In the genomic region with DNA sequence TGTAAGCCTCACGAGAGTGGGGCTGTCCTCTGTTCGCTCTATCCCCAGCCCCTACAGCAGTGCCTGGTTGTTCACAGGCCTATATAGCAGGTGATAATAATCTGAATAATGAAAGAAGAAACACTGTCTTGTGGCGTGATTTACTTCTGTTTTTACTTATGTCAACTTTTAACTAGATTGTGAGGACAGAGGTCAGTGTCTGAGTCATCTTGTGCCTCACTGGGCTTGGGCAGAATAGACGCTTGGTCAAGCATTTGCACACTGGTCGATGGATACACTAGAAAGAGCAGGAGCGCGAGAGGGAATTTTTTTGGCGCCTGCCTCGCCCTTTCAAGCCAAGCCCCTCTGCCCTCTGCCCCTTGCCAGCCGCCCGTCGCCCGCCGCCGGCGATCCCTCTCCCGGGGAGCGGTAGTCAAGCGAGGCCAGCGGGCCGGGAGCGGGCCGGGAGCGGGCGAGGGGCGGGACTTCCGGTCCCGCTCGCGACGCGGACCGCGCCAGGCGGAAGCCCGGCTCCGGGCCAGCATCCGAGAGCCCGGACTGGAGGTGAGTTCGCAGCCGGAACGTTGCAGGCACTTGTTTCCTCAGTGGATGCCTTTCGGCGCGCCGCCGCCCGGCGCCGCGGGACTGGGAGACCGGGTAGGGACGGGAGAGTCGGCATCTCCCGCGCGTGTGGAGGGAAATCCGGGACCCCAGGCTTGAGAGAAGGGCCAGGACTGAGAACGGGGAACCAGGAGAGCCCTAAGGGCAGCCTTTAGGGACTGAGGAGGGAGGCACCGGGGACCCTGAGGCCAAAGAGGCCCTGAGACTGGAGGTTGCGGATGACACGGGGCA, we compare ENCODE assay signal across 8 cellular contexts. TPM values are rescaled to one million over a fixed set of nuclear protein-coding genes. Genes with fewer than 3 reads are reported as not detected.
DNase-seq lines count a peak whose midpoint lies in the region; ATAC-seq and TF ChIP-seq lines count a peak whose summit lies in the region.

A gene with protein sequence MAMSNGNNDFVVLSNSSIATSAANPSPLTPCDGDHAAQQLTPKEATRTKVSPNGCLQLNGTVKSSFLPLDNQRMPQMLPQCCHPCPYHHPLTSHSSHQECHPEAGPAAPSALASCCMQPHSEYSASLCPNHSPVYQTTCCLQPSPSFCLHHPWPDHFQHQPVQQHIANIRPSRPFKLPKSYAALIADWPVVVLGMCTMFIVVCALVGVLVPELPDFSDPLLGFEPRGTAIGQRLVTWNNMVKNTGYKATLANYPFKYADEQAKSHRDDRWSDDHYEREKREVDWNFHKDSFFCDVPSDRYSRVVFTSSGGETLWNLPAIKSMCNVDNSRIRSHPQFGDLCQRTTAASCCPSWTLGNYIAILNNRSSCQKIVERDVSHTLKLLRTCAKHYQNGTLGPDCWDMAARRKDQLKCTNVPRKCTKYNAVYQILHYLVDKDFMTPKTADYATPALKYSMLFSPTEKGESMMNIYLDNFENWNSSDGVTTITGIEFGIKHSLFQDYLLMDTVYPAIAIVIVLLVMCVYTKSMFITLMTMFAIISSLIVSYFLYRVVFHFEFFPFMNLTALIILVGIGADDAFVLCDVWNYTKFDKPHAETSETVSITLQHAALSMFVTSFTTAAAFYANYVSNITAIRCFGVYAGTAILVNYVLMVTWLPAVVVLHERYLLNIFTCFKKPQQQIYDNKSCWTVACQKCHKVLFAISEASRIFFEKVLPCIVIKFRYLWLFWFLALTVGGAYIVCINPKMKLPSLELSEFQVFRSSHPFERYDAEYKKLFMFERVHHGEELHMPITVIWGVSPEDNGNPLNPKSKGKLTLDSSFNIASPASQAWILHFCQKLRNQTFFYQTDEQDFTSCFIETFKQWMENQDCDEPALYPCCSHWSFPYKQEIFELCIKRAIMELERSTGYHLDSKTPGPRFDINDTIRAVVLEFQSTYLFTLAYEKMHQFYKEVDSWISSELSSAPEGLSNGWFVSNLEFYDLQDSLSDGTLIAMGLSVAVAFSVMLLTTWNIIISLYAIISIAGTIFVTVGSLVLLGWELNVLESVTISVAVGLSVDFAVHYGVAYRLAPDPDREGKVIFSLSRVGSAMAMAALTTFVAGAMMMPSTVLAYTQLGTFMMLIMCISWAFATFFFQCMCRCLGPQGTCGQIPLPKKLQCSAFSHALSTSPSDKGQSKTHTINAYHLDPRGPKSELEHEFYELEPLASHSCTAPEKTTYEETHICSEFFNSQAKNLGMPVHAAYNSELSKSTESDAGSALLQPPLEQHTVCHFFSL (N-terminal part only) (plus strand): TSS at position 504 of the 831 bp plus-strand sequence. CDS start 127,785 bp downstream, outside the sequence.

- H3K27ac ChIP-seq in OCI-LY1 (ENCODE audit: low read depth, low read length, poor library complexity, severe bottlenecking) = no peak within 1 kb of the TSS

- H3K9me2 ChIP-seq in OCI-LY1 (ENCODE audit: low read depth, low read length) = no peaks in the 10 kb centered on the region

- ATAC-seq in activated T-cell treated with anti-CD3 and anti-CD28 coated beads, Interleukin-2, amount 50 U/mL, for 4 hours = peak; percentile 93 to 94
- peak; percentile 94 for ATAC-seq in esophagus mucosa

- peaks cover 6% of the 10 kb centered on the region for H3K27me3 Mint-ChIP-seq in activated T-cell treated with anti-CD3 and anti-CD28 coated beads, Interleukin-2, amount 50 U/mL, for 4 hours (ENCODE audit: low read depth)

- H4K20me1 ChIP-seq in OCI-LY1 (ENCODE audit: insufficient read depth, low read length) = no peaks in the 10 kb centered on the region

- H2AFZ ChIP-seq in OCI-LY1 (ENCODE audit: low read length) = peak within 1 kb of the TSS; percentile 97

- in situ Hi-C loops in Caki2 (cut with HindIII; ENCODE audit: low pct_unique_long_range_greater_than_20kb, low sequenced_read_pairs) = no loop called here

- peaks cover 4% of the 10 kb centered on the region for H3K9me3 Mint-ChIP-seq in activated T-cell treated with anti-CD3 and anti-CD28 coated beads, Interleukin-2, amount 50 U/mL, for 4 hours

- H3K4me3 Mint-ChIP-seq in activated T-cell treated with anti-CD3 and anti-CD28 coated beads, Interleukin-2, amount 50 U/mL, for 4 hours = peak within 1 kb of the TSS; percentile 91

- no peak for TF ChIP-seq CTCF in GM20000 (IDR thresholded peaks at IDR 0.05; ENCODE audit: extremely low read depth, missing control alignments)
- TF ChIP-seq CTCF in OCI-LY1 (IDR thresholded peaks at IDR 0.05; ENCODE audit: low read length) = no peak

- H3K4me1 Mint-ChIP-seq in activated T-cell treated with anti-CD3 and anti-CD28 coated beads, Interleukin-2, amount 50 U/mL, for 4 hours (ENCODE audit: low read depth) = peaks cover 26% of the 10 kb centered on the region

- DNase-seq in Caki2 (ENCODE audit: low read depth) (peak; percentile 97), GM20000 (ENCODE audit: low spot score) (peak; percentile 89), HT-29 (ENCODE audit: low spot score) (peak; percentile 87)
- peak; percentile 58 for DNase-seq in activated T-cell treated with anti-CD3 and anti-CD28 coated beads, Interleukin-2, amount 50 U/mL, for 4 hours
- peak; percentile 27 to 45 for DNase-seq in stimulated activated CD8-positive, alpha-beta memory T cell treated with anti-CD3 and anti-CD28 coated beads, Interleukin-7, amount 100 ng/mL, for 1 hour (ENCODE audit: low read depth in 2 of 2)

- H3K9ac ChIP-seq in OCI-LY1 (ENCODE audit: low read length) (peak within 1 kb of the TSS; percentile 81), mucosa of stomach (ENCODE audit: low read length) (peak within 1 kb of the TSS; percentile 89)

- H3K4me1 ChIP-seq in OCI-LY1 (ENCODE audit: insufficient read depth, low read length, severe bottlenecking) (peaks cover 19% of the 10 kb centered on the region), mucosa of stomach (ENCODE audit: control insufficient read depth, insufficient read depth, low read length) (peaks cover 6% of the 10 kb centered on the region)

- H3K4me3 ChIP-seq in OCI-LY1 (ENCODE audit: low read depth, low read length, poor library complexity, severe bottlenecking) = peak within 1 kb of the TSS; percentile 78
- H3K4me3 ChIP-seq in mucosa of stomach (ENCODE audit: low read length) = peak within 1 kb of the TSS; percentile 96

- H3K4me2 ChIP-seq in OCI-LY1 (ENCODE audit: low read length) = peak within 1 kb of the TSS; percentile 81

- H3K36me3 Mint-ChIP-seq in activated T-cell treated with anti-CD3 and anti-CD28 coated beads, Interleukin-2, amount 50 U/mL, for 4 hours (ENCODE audit: insufficient read depth) = no peaks in the 10 kb centered on the region

- H3K36me3 ChIP-seq in OCI-LY1 (ENCODE audit: insufficient read depth, low read length) (no peaks in the 10 kb centered on the region), mucosa of stomach (ENCODE audit: control insufficient read depth, insufficient read depth, low read length) (no peaks in the 10 kb centered on the region)

- H3K9me3 ChIP-seq in OCI-LY1 (ENCODE audit: low read length) (no peaks in the 10 kb centered on the region), mucosa of stomach (ENCODE audit: control insufficient read depth, low read length) (no peaks in the 10 kb centered on the region)

- no peaks in the 10 kb centered on the region for H3F3A ChIP-seq in OCI-LY1 (ENCODE audit: insufficient read depth, low read length)

- no peaks in the 10 kb centered on the region for H3K79me2 ChIP-seq in OCI-LY1 (ENCODE audit: insufficient read depth, low read length)

- H3K27me3 ChIP-seq in OCI-LY1 (ENCODE audit: insufficient read depth, low read length) = no peaks in the 10 kb centered on the region
- no peaks in the 10 kb centered on the region for H3K27me3 ChIP-seq in mucosa of stomach (ENCODE audit: control insufficient read depth, insufficient read depth, low read length)

RNA-seq across cellular contexts. Expression of the gene that starts here (rescaled TPM):
- total RNA-seq in Caki2 (2014; rRNA removed; shearing (Covaris generic); ENCODE audit: low replicate concordance) = 3.9 and 6.8 TPM in 2 replicates
- total RNA-seq in HT-29 (2014; rRNA removed; shearing (Covaris generic)) = 0.52 and 2.0 TPM in 2 replicates
- 1 to 10 TPM; 1.0 to 1.9 (median 1.1) TPM for total RNA-seq in activated T-cell treated with anti-CD3 and anti-CD28 coated beads, Interleukin-2, amount 50 U/mL, for 4 hours
- 1.4 TPM for total RNA-seq in esophagus mucosa

Comparison
In these comparisons a context has a peak if more than half of its experiments do, and no peak if none do; other contexts are left out.
1. DNase-seq: peak in every context shown above with its lines; median percentile 97 in Caki2; 89 in GM20000; 87 in HT-29; 58 in activated T-cell treated with anti-CD3 and anti-CD28 coated beads, Interleukin-2, amount 50 U/mL, for 4 hours; 36 in stimulated activated CD8-positive, alpha-beta memory T cell treated with anti-CD3 and anti-CD28 coated beads, Interleukin-7, amount 100 ng/mL, for 1 hour.